Comparison of ENCODE assay signal across 8 cellular contexts in genomic region chr7:124633740-124634139, GRCh38.
"Had no signal": no experiment of that assay in that cellular context is flagged by ENCODE, and none has a peak within 500 bp of the region (broad histone marks: within the 10 kb centered on the region; RNA-seq: fewer than 3 reads in every experiment).

No MANE protein-coding gene starts in this region.

- FAIRE-seq: G401.6, GM12878, GM12891, GM12892, GM18507, GM19239 had no signal

- DNase-seq: GDM1, GF-D8 had no signal

- H3K4me3 ChIP-seq: GM12878 had no signal
